In the genomic region with DNA sequence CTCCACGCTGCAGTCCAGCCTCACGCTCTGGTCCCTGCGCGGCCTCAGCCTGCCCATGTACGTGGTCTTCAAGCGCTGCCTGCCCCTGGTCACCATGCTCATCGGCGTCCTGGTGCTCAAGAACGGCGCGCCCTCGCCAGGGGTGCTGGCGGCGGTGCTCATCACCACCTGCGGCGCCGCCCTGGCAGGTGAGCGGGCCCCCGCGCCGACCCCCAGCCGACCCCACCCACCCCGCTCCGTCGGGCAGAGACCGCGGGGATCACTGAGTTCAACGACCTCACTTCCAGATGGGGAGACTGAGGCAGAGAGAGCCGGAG, we compare ENCODE assay signal across 8 cellular contexts. TPM values are rescaled to one million over a fixed set of nuclear protein-coding genes. Genes with fewer than 3 reads are reported as not detected.
A peak's percentile ranks its signal among the peaks of the same experiment; 100 is the strongest.
DNase-seq lines count a peak whose midpoint lies in the region; ATAC-seq and TF ChIP-seq lines count a peak whose summit lies in the region.

No MANE protein-coding gene starts in this region.

- no peak overlapping the region for H3K23ac ChIP-seq in neuronal stem cell (ENCODE audit: low read depth, low read length, poor library complexity)

- no peak overlapping the region for H3K4ac ChIP-seq in neuronal stem cell (ENCODE audit: low read length)

- WGBS in neuronal stem cell (ENCODE audit: extremely low coverage in 2 of 2, insufficient read length in 2 of 2, insufficient replicate concordance in 1 of 2), 2 donors, result no CpG with 5 or more reads among the region's 29 CpGs

- no peaks in the 10 kb centered on the region for H3K9me3 ChIP-seq in Caco-2
- H3K9me3 ChIP-seq in NT2/D1 (ENCODE audit: insufficient read depth, low read length), result no peaks in the 10 kb centered on the region
- peaks cover 0 to 2% of the 10 kb centered on the region in 2 donors for H3K9me3 ChIP-seq in neuronal stem cell (replicated peaks in 1 of 2; ENCODE audit: control insufficient read depth in 2 of 2, insufficient read depth in 1 of 2, low read depth in 1 of 2, low read length in 2 of 2)

- H3K27ac Mint-ChIP-seq in Caco-2 (ENCODE audit: unreplicated experiment), result no peak overlapping the region
- H3K27ac Mint-ChIP-seq in effector memory CD8-positive, alpha-beta T cell, result peak overlapping the region in 1 of 2 donors; percentile 69

- no peak overlapping the region for H4K91ac ChIP-seq in neuronal stem cell (ENCODE audit: low read depth, low read length, poor library complexity)

- peak overlapping the region; percentile 99 for H2AFZ ChIP-seq in neuronal stem cell (ENCODE audit: low read length)

- H3K27ac ChIP-seq in neuronal stem cell (replicated peaks; ENCODE audit: low read length), result no peak overlapping the region

- H3K14ac ChIP-seq in neuronal stem cell (ENCODE audit: low read length), result no peak overlapping the region

- POLR2A ChIA-PET in Caco-2 (lab: Charles Lee), result interaction anchor here (0.6 kb wide), 2 partner anchors 688 to 871 kb away, joined by 5 to 8 read pairs; no protein-coding TSS in a partner anchor

- H3K79me1 ChIP-seq in neuronal stem cell (ENCODE audit: low read depth, low read length), result peaks cover 4% of the 10 kb centered on the region

- peak overlapping the region; percentile 46 for H2BK12ac ChIP-seq in neuronal stem cell (ENCODE audit: low read length)

- CTCF ChIA-PET in Caco-2 (lab: Charles Lee), result interaction anchor here (0.8 to 2.0 kb wide), 3 partner anchors 37 to 130 kb away, joined by 6 to 7 read pairs (median 6); a partner anchor contains a TSS

- no TSS peak for BruUV-seq in Caco-2 (replicated peaks; lab: Mats Ljungman, UMichigan)

- H3K36me3 ChIP-seq in Caco-2 (ENCODE audit: control insufficient read depth, insufficient read depth, low read length) (no peaks in the 10 kb centered on the region), NT2/D1 (ENCODE audit: insufficient read depth, insufficient read length, low read length) (no peaks in the 10 kb centered on the region), neuronal stem cell (replicated peaks in 1 of 2; ENCODE audit: control insufficient read depth in 2 of 2, insufficient read depth in 2 of 2, low read length in 2 of 2) (no peaks in the 10 kb centered on the region)

- ATAC-seq in effector memory CD8-positive, alpha-beta T cell (replicated peaks), result peak; percentile 19
- ATAC-seq in HG02571 (IDR thresholded peaks at IDR 0.05; ENCODE audit: unreplicated experiment) (no peak), HG02970 (IDR thresholded peaks at IDR 0.05; ENCODE audit: low FRiP score, unreplicated experiment) (no peak)

- H2BK5ac ChIP-seq in neuronal stem cell (ENCODE audit: low read length), result no peak overlapping the region

- no peaks in the 10 kb centered on the region for H3K4me1 Mint-ChIP-seq in Caco-2 (ENCODE audit: low read depth, unreplicated experiment)
- H3K4me1 Mint-ChIP-seq in effector memory CD8-positive, alpha-beta T cell (ENCODE audit: low read depth in 2 of 2), result peaks cover 22 to 24% of the 10 kb centered on the region in 2 donors

- H2BK120ac ChIP-seq in neuronal stem cell (ENCODE audit: low read depth, low read length), result no peak overlapping the region

- H3K27me3 ChIP-seq in Caco-2 (replicated peaks; ENCODE audit: control insufficient read depth, insufficient read depth, low read length) (no peaks in the 10 kb centered on the region; the same call in 1 of the 2 replicates), NT2/D1 (ENCODE audit: insufficient read depth, insufficient read length) (peaks cover 57% of the 10 kb centered on the region), neuronal stem cell (ENCODE audit: control insufficient read depth in 3 of 3, insufficient read depth in 3 of 3, low read depth in 1 of 3, low read length in 3 of 3) (peaks cover 19 to 73% (median 51%) of the 10 kb centered on the region in 3 experiments)

- H3K18ac ChIP-seq in neuronal stem cell (ENCODE audit: low read length), result peak overlapping the region; percentile 81

- H2AK5ac ChIP-seq in neuronal stem cell (ENCODE audit: low read depth, low read length), result no peak overlapping the region

- no peak for TF ChIP-seq CTCF in Caco-2 (IDR thresholded peaks at IDR 0.05; ENCODE audit: insufficient read depth in 1 of 2, low read depth in 1 of 2, low read length in 1 of 2, severe bottlenecking in 1 of 2, unreplicated experiment in 1 of 2)

- peaks cover 5% of the 10 kb centered on the region for H3K36me3 Mint-ChIP-seq in Caco-2 (ENCODE audit: insufficient read depth, unreplicated experiment)
- H3K36me3 Mint-ChIP-seq in effector memory CD8-positive, alpha-beta T cell (ENCODE audit: insufficient read depth), result no peaks in the 10 kb centered on the region

- H3K9me3 Mint-ChIP-seq in Caco-2 (ENCODE audit: unreplicated experiment), result no peaks in the 10 kb centered on the region
- no peaks in the 10 kb centered on the region for H3K9me3 Mint-ChIP-seq in effector memory CD8-positive, alpha-beta T cell

- H3K4me3 ChIP-seq in Caco-2 (ENCODE audit: low read depth, low read length), result peak overlapping the region; percentile 61
- peak overlapping the region; percentile 47 for H3K4me3 ChIP-seq in NT2/D1 (ENCODE audit: insufficient read length, low read depth)
- peak overlapping the region; percentile 50 to 79 for H3K4me3 ChIP-seq in neuronal stem cell (ENCODE audit: low read length in 2 of 2)

- DNase-seq in Caco-2 (no peak), NT2/D1 (ENCODE audit: low read depth, low spot score) (no peak), neuronal stem cell (ENCODE audit: low spot score) (no peak), posterior vena cava (ENCODE audit: low spot score) (no peak), NCI-H187 treated with DMSO at 0.1 percent for 48 hours (lab: John Stamatoyannopoulos, UW) (no peak)
- DNase-seq in effector memory CD8-positive, alpha-beta T cell, result no peak

- intact Hi-C loops in Caco-2 (cut with micrococcal nuclease; ENCODE audit: unreplicated experiment) (loop anchor here (5.0 kb wide), 1 partner anchor 45 kb away; no protein-coding TSS in a partner anchor), posterior vena cava (cut with DNase I) (no loop called here)

- H3K4me1 ChIP-seq in Caco-2 (no peaks in the 10 kb centered on the region), NT2/D1 (ENCODE audit: insufficient read depth, insufficient read length) (no peaks in the 10 kb centered on the region), neuronal stem cell (ENCODE audit: control insufficient read depth in 2 of 2, insufficient read depth in 1 of 2, low read depth in 1 of 2, low read length in 2 of 2) (peaks cover 3 to 4% of the 10 kb centered on the region in 2 donors)

- no peaks in the 10 kb centered on the region for H3K27me3 Mint-ChIP-seq in Caco-2 (ENCODE audit: insufficient read depth, unreplicated experiment)
- peaks cover 56 to 76% of the 10 kb centered on the region in 2 donors for H3K27me3 Mint-ChIP-seq in effector memory CD8-positive, alpha-beta T cell

- H3K4me2 ChIP-seq in neuronal stem cell (ENCODE audit: insufficient read depth, low read length, poor library complexity, severe bottlenecking), result peak overlapping the region; percentile 97

- H4K8ac ChIP-seq in neuronal stem cell (ENCODE audit: low read depth, low read length), result no peak overlapping the region

- H2BK15ac ChIP-seq in neuronal stem cell (ENCODE audit: low read length), result no peak overlapping the region

- H3K4me3 Mint-ChIP-seq in Caco-2 (ENCODE audit: unreplicated experiment), result peak overlapping the region; percentile 84
- peak overlapping the region; percentile 81 to 86 for H3K4me3 Mint-ChIP-seq in effector memory CD8-positive, alpha-beta T cell

- H3K9ac ChIP-seq in NT2/D1 (ENCODE audit: insufficient read length, low read depth) (peak overlapping the region; percentile 67), neuronal stem cell (ENCODE audit: low read depth, low read length, poor library complexity) (peak overlapping the region; percentile 81)

RNA-seq across cellular contexts. Expression of a gene that starts 0.5 kb away (rescaled TPM):
- 1.4 and 2.3 TPM in 2 replicates for total RNA-seq in Caco-2 (2022)
- 0.03 TPM for polyA plus RNA-seq in neuronal stem cell (2013, experiment 1 of 2)
- 0.01 TPM for polyA plus RNA-seq in neuronal stem cell (2013, experiment 2 of 2)
- total RNA-seq in posterior vena cava, result not detected
